In the genomic region with DNA sequence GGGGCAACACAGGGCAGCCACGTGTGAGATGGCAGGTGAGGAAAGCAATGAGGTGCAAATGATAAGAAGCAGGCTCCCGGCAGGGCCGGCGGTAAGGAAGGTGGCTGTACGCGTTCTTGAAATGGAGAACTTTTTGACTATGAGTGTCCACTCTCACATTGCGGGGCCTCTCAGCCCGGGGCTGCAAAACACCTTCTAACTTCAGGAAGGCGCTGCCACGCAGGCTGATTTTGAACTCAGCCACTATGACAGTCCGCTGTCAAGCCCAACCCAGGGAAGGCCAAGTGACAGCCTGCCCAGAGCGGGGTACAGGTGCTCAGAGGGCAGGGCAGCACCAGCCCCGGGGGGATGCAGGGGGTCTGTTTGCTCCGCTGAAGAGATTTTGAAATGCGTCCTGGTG, we compare ENCODE assay signal across 14 cellular contexts. TPM values are rescaled to one million over a fixed set of nuclear protein-coding genes. Genes with fewer than 3 reads are reported as not detected.
DNase-seq lines count a peak whose midpoint lies in the region; ATAC-seq and TF ChIP-seq lines count a peak whose summit lies in the region.
"Had no signal": no experiment of that assay in that cellular context is flagged by ENCODE, and none has a peak within 500 bp of the region (broad histone marks: within the 10 kb centered on the region; RNA-seq: fewer than 3 reads in every experiment).

No MANE protein-coding gene starts in this region.

- TF ChIP-seq EP300 in SK-N-SH (IDR thresholded peaks at IDR 0.05; ENCODE audit: borderline replicate concordance in 1 of 2, low read depth in 1 of 2, low read length in 1 of 2): no peak

- CTCF ChIA-PET in activated naive CD4-positive, alpha-beta T cell treated with anti-CD3 and anti-CD28 coated beads, Interleukin-2, amount 10 ng/mL, durations not matched to agents 7 days and 5 days (lab: Charles Lee): interaction anchor here (2.6 kb wide), 1 partner anchor 15 kb away, joined by 10 read pairs; the partner anchor contains the start of gene SREBF1
- CTCF ChIA-PET in SK-N-SH (lab: Yijun Ruan, JAX): interaction anchor here (7.2 kb wide), 1 partner anchor 38 kb away, joined by 56 read pairs; no protein-coding TSS in a partner anchor

- H3K4me1 ChIP-seq in left ventricle myocardium inferior: peaks cover 69% of the 10 kb centered on the region
- H3K4me1 ChIP-seq in SK-N-SH (ENCODE audit: control insufficient read depth in 1 of 2, insufficient read depth in 2 of 2, low read depth in 1 of 2, low read length in 1 of 2): peaks cover 19 to 83% of the 10 kb centered on the region in 2 experiments; a peak in 3 of 4 replicates

- H3K4me3 Mint-ChIP-seq in activated naive CD4-positive, alpha-beta T cell treated with anti-CD3 and anti-CD28 coated beads, Interleukin-2, amount 10 ng/mL, durations not matched to agents 7 days and 5 days: no peak overlapping the region
- H3K4me3 Mint-ChIP-seq in activated T-helper 1 cell treated with anti-CD3 and anti-CD28 coated beads, Interleukin-12 subunit alpha, Interleukin-12 subunit beta, Interleukin-2, Interleukin-4 antibody, amounts not matched to agents 30 ng/mL and 10 ng/mL and 1 ng/mL, durations not matched to agents 14 hours and 24 hours and 36 hours: peak overlapping the region; percentile 61
- peak overlapping the region; percentile 81 to 89 for H3K4me3 Mint-ChIP-seq in stimulated activated naive CD8-positive, alpha-beta T cell treated with anti-CD3 and anti-CD28 coated beads, Interleukin-15, amount 100 ng/mL, for 72 hours

- no peak for ATAC-seq in stimulated activated naive CD8-positive, alpha-beta T cell treated with anti-CD3 and anti-CD28 coated beads, Interleukin-15, amount 100 ng/mL, for 72 hours
- ATAC-seq in HG03196 (IDR thresholded peaks at IDR 0.05; ENCODE audit: unreplicated experiment): no peak
- ATAC-seq: mucosa of descending colon had no signal

- WGBS in SK-N-SH (ENCODE audit: low lambda C conversion rate): 91% methylated on average over 14 of the region's 15 CpGs

- TF ChIP-seq RAD21 in SK-N-SH (IDR thresholded peaks at IDR 0.05; ENCODE audit: low read length): no peak

- no peak overlapping the region for H3K4me2 ChIP-seq in SK-N-SH

- no peak overlapping the region for H3K9ac ChIP-seq in SK-N-SH

- H3K27ac ChIP-seq in left ventricle myocardium inferior (replicated peaks): peak overlapping the region; percentile 82
- H3K27ac ChIP-seq in SK-N-SH (ENCODE audit: low read depth in 2 of 2, low read length in 1 of 2): no peak overlapping the region

- H4K20me1 ChIP-seq in SK-N-SH (ENCODE audit: insufficient read depth): no peaks in the 10 kb centered on the region

- POLR2A ChIA-PET in SK-N-SH (lab: Yijun Ruan, JAX): interaction anchor here (0.7 kb wide), 1 partner anchor 13 kb away, joined by 3 read pairs; no protein-coding TSS in a partner anchor

- H3K9me2 ChIP-seq in SK-N-SH: no peaks in the 10 kb centered on the region

- H3K36me3 ChIP-seq in left ventricle myocardium inferior: peaks cover 16% of the 10 kb centered on the region
- H3K36me3 ChIP-seq in SK-N-SH (replicated peaks in 1 of 2; ENCODE audit: control insufficient read depth in 1 of 2, insufficient read depth in 2 of 2, low read length in 1 of 2): peaks cover 0 to 57% of the 10 kb centered on the region in 2 experiments

- no peaks in the 10 kb centered on the region for H3K27me3 Mint-ChIP-seq in activated naive CD4-positive, alpha-beta T cell treated with anti-CD3 and anti-CD28 coated beads, Interleukin-2, amount 10 ng/mL, durations not matched to agents 7 days and 5 days
- H3K27me3 Mint-ChIP-seq in activated T-helper 1 cell treated with anti-CD3 and anti-CD28 coated beads, Interleukin-12 subunit alpha, Interleukin-12 subunit beta, Interleukin-2, Interleukin-4 antibody, amounts not matched to agents 30 ng/mL and 10 ng/mL and 1 ng/mL, durations not matched to agents 14 hours and 24 hours and 36 hours (ENCODE audit: insufficient read depth): no peaks in the 10 kb centered on the region
- no peaks in the 10 kb centered on the region for H3K27me3 Mint-ChIP-seq in stimulated activated naive CD8-positive, alpha-beta T cell treated with anti-CD3 and anti-CD28 coated beads, Interleukin-15, amount 100 ng/mL, for 72 hours

- DNase-seq in activated naive CD4-positive, alpha-beta T cell treated with anti-CD3 and anti-CD28 coated beads, Interleukin-2, amount 10 ng/mL, durations not matched to agents 7 days and 5 days: no peak
- no peak for DNase-seq in activated naive CD4-positive, alpha-beta T cell (lab: John Stamatoyannopoulos, UW)
- no peak for DNase-seq in activated T-helper 1 cell treated with anti-CD3 and anti-CD28 coated beads, Interleukin-12 subunit alpha, Interleukin-12 subunit beta, Interleukin-2, Interleukin-4 antibody, amounts not matched to agents 30 ng/mL and 10 ng/mL and 1 ng/mL, durations not matched to agents 14 hours and 24 hours and 36 hours (ENCODE audit: low spot score)
- DNase-seq in left ventricle myocardium inferior (no peak), GF-D8 (lab: John Stamatoyannopoulos, UW) (no peak), SK-N-SH (no peak)
- no peak for DNase-seq in stimulated activated naive CD8-positive, alpha-beta T cell treated with anti-CD3 and anti-CD28 coated beads, Interleukin-15, amount 100 ng/mL, for 72 hours
- DNase-seq: amygdala; DMS53; KG1; NCI-H69; stimulated activated CD4-positive, alpha-beta T cell treated with anti-CD3 and anti-CD28 coated beads, Interleukin-2, amount 100 ng/mL, for 24 hours had no signal

- H3K9me3 ChIP-seq in left ventricle myocardium inferior (replicated peaks): no peaks in the 10 kb centered on the region
- no peaks in the 10 kb centered on the region for H3K9me3 ChIP-seq in SK-N-SH
- H3K9me3 ChIP-seq: mucosa of descending colon had no signal

- TF ChIP-seq CTCF in left ventricle myocardium inferior (IDR thresholded peaks at IDR 0.05; ENCODE audit: borderline replicate concordance): no peak
- TF ChIP-seq CTCF in SK-N-SH (IDR thresholded peaks at IDR 0.05): no peak

- H3K27ac Mint-ChIP-seq in activated naive CD4-positive, alpha-beta T cell treated with anti-CD3 and anti-CD28 coated beads, Interleukin-2, amount 10 ng/mL, durations not matched to agents 7 days and 5 days: peak overlapping the region; percentile 99
- H3K27ac Mint-ChIP-seq in activated T-helper 1 cell treated with anti-CD3 and anti-CD28 coated beads, Interleukin-12 subunit alpha, Interleukin-12 subunit beta, Interleukin-2, Interleukin-4 antibody, amounts not matched to agents 30 ng/mL and 10 ng/mL and 1 ng/mL, durations not matched to agents 14 hours and 24 hours and 36 hours: peak overlapping the region; percentile 86
- H3K27ac Mint-ChIP-seq in stimulated activated naive CD8-positive, alpha-beta T cell treated with anti-CD3 and anti-CD28 coated beads, Interleukin-15, amount 100 ng/mL, for 72 hours: peak overlapping the region in 1 of 2 donors; percentile 99

- H3K27me3 ChIP-seq in left ventricle myocardium inferior (ENCODE audit: low read depth) (no peaks in the 10 kb centered on the region), SK-N-SH (ENCODE audit: insufficient read depth) (no peaks in the 10 kb centered on the region)

- no peak overlapping the region for H3K4me3 ChIP-seq in left ventricle myocardium inferior
- no peak overlapping the region for H3K4me3 ChIP-seq in SK-N-SH (ENCODE audit: low read depth in 2 of 2, low read length in 1 of 2)
- H3K4me3 ChIP-seq: mucosa of descending colon had no signal

- peaks cover 28% of the 10 kb centered on the region for H3K36me3 Mint-ChIP-seq in activated naive CD4-positive, alpha-beta T cell treated with anti-CD3 and anti-CD28 coated beads, Interleukin-2, amount 10 ng/mL, durations not matched to agents 7 days and 5 days
- H3K36me3 Mint-ChIP-seq in activated T-helper 1 cell treated with anti-CD3 and anti-CD28 coated beads, Interleukin-12 subunit alpha, Interleukin-12 subunit beta, Interleukin-2, Interleukin-4 antibody, amounts not matched to agents 30 ng/mL and 10 ng/mL and 1 ng/mL, durations not matched to agents 14 hours and 24 hours and 36 hours (ENCODE audit: low read depth): peaks cover 5% of the 10 kb centered on the region

- intact Hi-C loops in activated T-helper 1 cell treated with anti-CD3 and anti-CD28 coated beads, Interleukin-12 subunit alpha, Interleukin-12 subunit beta, Interleukin-2, Interleukin-4 antibody, amounts not matched to agents 30 ng/mL and 10 ng/mL and 1 ng/mL, durations not matched to agents 14 hours and 24 hours and 36 hours (cut with micrococcal nuclease): loop anchor here (5.0 kb wide), 1 partner anchor 99 kb away; no protein-coding TSS in a partner anchor
- intact Hi-C loops in left ventricle myocardium inferior (cut with micrococcal nuclease): loop anchor here (5.0 kb wide), 1 partner anchor 49 kb away; no protein-coding TSS in a partner anchor

- no peak overlapping the region for H2AFZ ChIP-seq in SK-N-SH (ENCODE audit: low read depth)

- H3K4me1 Mint-ChIP-seq in activated naive CD4-positive, alpha-beta T cell treated with anti-CD3 and anti-CD28 coated beads, Interleukin-2, amount 10 ng/mL, durations not matched to agents 7 days and 5 days: peaks cover 94% of the 10 kb centered on the region
- peaks cover 83% of the 10 kb centered on the region for H3K4me1 Mint-ChIP-seq in activated T-helper 1 cell treated with anti-CD3 and anti-CD28 coated beads, Interleukin-12 subunit alpha, Interleukin-12 subunit beta, Interleukin-2, Interleukin-4 antibody, amounts not matched to agents 30 ng/mL and 10 ng/mL and 1 ng/mL, durations not matched to agents 14 hours and 24 hours and 36 hours (ENCODE audit: low read depth)
- H3K4me1 Mint-ChIP-seq in stimulated activated naive CD8-positive, alpha-beta T cell treated with anti-CD3 and anti-CD28 coated beads, Interleukin-15, amount 100 ng/mL, for 72 hours: peaks cover 100% of the 10 kb centered on the region

- no peaks in the 10 kb centered on the region for H3K9me3 Mint-ChIP-seq in activated naive CD4-positive, alpha-beta T cell treated with anti-CD3 and anti-CD28 coated beads, Interleukin-2, amount 10 ng/mL, durations not matched to agents 7 days and 5 days
- no peaks in the 10 kb centered on the region for H3K9me3 Mint-ChIP-seq in activated T-helper 1 cell treated with anti-CD3 and anti-CD28 coated beads, Interleukin-12 subunit alpha, Interleukin-12 subunit beta, Interleukin-2, Interleukin-4 antibody, amounts not matched to agents 30 ng/mL and 10 ng/mL and 1 ng/mL, durations not matched to agents 14 hours and 24 hours and 36 hours
- H3K9me3 Mint-ChIP-seq in stimulated activated naive CD8-positive, alpha-beta T cell treated with anti-CD3 and anti-CD28 coated beads, Interleukin-15, amount 100 ng/mL, for 72 hours: no peaks in the 10 kb centered on the region

- H3F3A ChIP-seq in SK-N-SH (replicated peaks; ENCODE audit: insufficient read depth): peaks cover 8% of the 10 kb centered on the region

- no peaks in the 10 kb centered on the region for H3K79me2 ChIP-seq in SK-N-SH (ENCODE audit: insufficient read depth)

RNA-seq across cellular contexts. Expression of gene SREBF1, which starts 14.3 kb away (rescaled TPM):
- total RNA-seq in activated T-helper 1 cell treated with anti-CD3 and anti-CD28 coated beads, Interleukin-12 subunit alpha, Interleukin-12 subunit beta, Interleukin-2, Interleukin-4 antibody, amounts not matched to agents 30 ng/mL and 10 ng/mL and 1 ng/mL, durations not matched to agents 14 hours and 24 hours and 36 hours: 167 and 172 TPM in 2 replicates
- 10.2 TPM for total RNA-seq in left ventricle myocardium inferior
- polyA plus RNA-seq in SK-N-SH (2012; rRNA removed): 15.9 and 20.4 TPM in 2 replicates
- 5.3 and 8.6 TPM in 2 replicates for polyA plus RNA-seq in SK-N-SH (2012; cell fraction: cytosol; rRNA removed)
- 92.2 and 140 TPM in 2 replicates for polyA plus RNA-seq in SK-N-SH (2012; cell fraction: nucleus; rRNA removed)

Comparison
In these comparisons a context has a peak if more than half of its experiments do, and no peak if none do; other contexts are left out.
1. RNA of gene SREBF1, which starts 14.3 kb away (total RNA-seq): 167 to 172 TPM in activated T-helper 1 cell treated with anti-CD3 and anti-CD28 coated beads, Interleukin-12 subunit alpha, Interleukin-12 subunit beta, Interleukin-2, Interleukin-4 antibody, amounts not matched to agents 30 ng/mL and 10 ng/mL and 1 ng/mL, durations not matched to agents 14 hours and 24 hours and 36 hours; 10.2 TPM in left ventricle myocardium inferior (single experiment); every median in the first group is over 10 times any median in the second.